Comparison of ENCODE assay signal across 16 cellular contexts in genomic region chr12:14782756-14783155, GRCh38. TPM values are rescaled to one million over a fixed set of nuclear protein-coding genes. Genes with fewer than 3 reads are reported as not detected.
"Had no signal": no experiment of that assay in that cellular context is flagged by ENCODE, and none has a peak within 500 bp of the region (broad histone marks: within the 10 kb centered on the region; RNA-seq: fewer than 3 reads in every experiment).

No MANE protein-coding gene starts in this region.

- H3K4me2 ChIP-seq: hepatocyte had no signal

- H3K4me3 ChIP-seq: hepatocyte, stomach, thoracic aorta, uterus had no signal

- ATAC-seq: left ventricle myocardium superior had no signal

- H3K27ac Mint-ChIP-seq: activated CD4-positive, alpha-beta memory T cell treated with anti-CD3 and anti-CD28 coated beads, Interleukin-2, amount 10 ng/mL, durations not matched to agents 7 days and 5 days; activated naive CD8-positive, alpha-beta T cell treated with anti-CD3 and anti-CD28 coated beads for 36 hours had no signal

- H3K9me3 Mint-ChIP-seq: activated CD4-positive, alpha-beta memory T cell treated with anti-CD3 and anti-CD28 coated beads, Interleukin-2, amount 10 ng/mL, durations not matched to agents 7 days and 5 days; activated naive CD8-positive, alpha-beta T cell treated with anti-CD3 and anti-CD28 coated beads for 36 hours had no signal

- H3K4me3 Mint-ChIP-seq: activated CD4-positive, alpha-beta memory T cell treated with anti-CD3 and anti-CD28 coated beads, Interleukin-2, amount 10 ng/mL, durations not matched to agents 7 days and 5 days; activated naive CD8-positive, alpha-beta T cell treated with anti-CD3 and anti-CD28 coated beads for 36 hours had no signal

- H3K36me3 ChIP-seq: uterus had no signal

- H3K9me3 ChIP-seq: stomach, thoracic aorta, uterus had no signal

- H2AFZ ChIP-seq: hepatocyte had no signal

- H3K27me3 Mint-ChIP-seq: activated naive CD8-positive, alpha-beta T cell treated with anti-CD3 and anti-CD28 coated beads for 36 hours had no signal

- DNase-seq: activated CD4-positive, alpha-beta memory T cell treated with anti-CD3 and anti-CD28 coated beads, Interleukin-2, amount 10 ng/mL, durations not matched to agents 7 days and 5 days; activated gamma-delta T cell; activated naive CD8-positive, alpha-beta T cell treated with anti-CD3 and anti-CD28 coated beads for 36 hours; activated T-cell treated with anti-CD3 and anti-CD28 coated beads, Interleukin-2, amount 50 U/mL, for 48 hours; brain microvascular endothelial cell; effector memory CD4-positive, alpha-beta T cell; left ventricle myocardium superior; stimulated activated CD4-positive, alpha-beta T cell treated with anti-CD3 and anti-CD28 coated beads, Interleukin-4, amount 100 ng/mL, for 4 hours; stomach; uterus had no signal

- H3K4me1 ChIP-seq: uterus had no signal

- H3K27ac ChIP-seq: brain microvascular endothelial cell, epithelial cell of prostate, stomach, uterus had no signal

- H3K27me3 ChIP-seq: brain microvascular endothelial cell, hepatocyte, stomach, uterus had no signal

RNA-seq across cellular contexts. Expression of gene SMCO3, which starts 31.2 kb away (rescaled TPM):
- total RNA-seq: activated CD4-positive, alpha-beta memory T cell treated with anti-CD3 and anti-CD28 coated beads, Interleukin-2, amount 10 ng/mL, durations not matched to agents 7 days and 5 days; activated naive CD8-positive, alpha-beta T cell treated with anti-CD3 and anti-CD28 coated beads for 36 hours; kidney epithelial cell; mesenteric fat pad; myocyte had no signal
